ENCODE assay signal across 26 cellular contexts in genomic region chr18:61749031-61749430, GRCh38.
"Had no signal": no experiment of that assay in that cellular context is flagged by ENCODE, and none has a peak within 500 bp of the region (broad histone marks: within the 10 kb centered on the region; RNA-seq: fewer than 3 reads in every experiment).

No MANE protein-coding gene starts in this region.

- FAIRE-seq: bronchial epithelial cell had no signal

- H3K4me2 ChIP-seq: SK-N-SH had no signal

- H3K27me3 ChIP-seq: ascending aorta, body of pancreas, SJCRH30 had no signal

- H3K4me3 ChIP-seq: ascending aorta, body of pancreas, SJCRH30 had no signal

- H3K27ac ChIP-seq: ascending aorta, body of pancreas, SJCRH30, VCaP had no signal

- H3K9ac ChIP-seq: SK-N-SH had no signal

- H3K36me3 ChIP-seq: ascending aorta, SJCRH30 had no signal

- H3K9me2 ChIP-seq: SK-N-SH had no signal

- DNase-seq: activated CD4-positive, alpha-beta memory T cell treated with anti-CD3 and anti-CD28 coated beads, Interleukin-2, amount 10 ng/mL, durations not matched to agents 7 days and 5 days; activated CD4-positive, alpha-beta T cell treated with anti-CD3 and anti-CD28 coated beads, Interleukin-2, amount 10 ng/mL, durations not matched to agents 7 days and 5 days; activated CD4-positive, CD25-positive, alpha-beta regulatory T cell; activated naive CD8-positive, alpha-beta T cell treated with anti-CD3 and anti-CD28 coated beads, Interleukin-2, amount 50 U/mL, for 24 hours; activated T-cell treated with anti-CD3 and anti-CD28 coated beads, Interleukin-2, amount 50 U/mL, for 72 hours; amniotic stem cell; body of pancreas; central memory CD4-positive, alpha-beta T cell; KG1; NCI-H1092; NCI-H1417; NCI-H2029 treated with DMSO at 0.1 percent for 48 hours; NCI-H345; NCI-H510A; NCI-H526 treated with DMSO at 0.1 percent for 48 hours; NCI-H82; RPMI8226; SJCRH30; SK-N-SH; T-helper 1 cell had no signal

- ATAC-seq: activated naive CD4-positive, alpha-beta T cell treated with anti-CD3 and anti-CD28 coated beads, Interleukin-2, amount 50 U/mL, for 72 hours; activated naive CD8-positive, alpha-beta T cell treated with anti-CD3 and anti-CD28 coated beads, Interleukin-2, amount 50 U/mL, for 24 hours; activated T-cell treated with anti-CD3 and anti-CD28 coated beads, Interleukin-2, amount 50 U/mL, for 72 hours; body of pancreas; Panc1; Right ventricle myocardium inferior had no signal

- H3K9me3 ChIP-seq: ascending aorta, body of pancreas, SJCRH30, SK-N-SH had no signal

- H3K4me1 ChIP-seq: ascending aorta, SJCRH30 had no signal
